9 cellular contexts compared by ENCODE assay signal in genomic region chr10:83539528-83540308, GRCh38.
A peak's percentile ranks its signal among the peaks of the same experiment; 100 is the strongest.
DNase-seq lines count a peak whose midpoint lies in the region; ATAC-seq, FAIRE-seq and TF ChIP-seq lines count a peak whose summit lies in the region.
"Had no signal": no experiment of that assay in that cellular context is flagged by ENCODE, and none has a peak within 500 bp of the region (broad histone marks: within the 10 kb centered on the region; RNA-seq: fewer than 3 reads in every experiment).

No MANE protein-coding gene starts in this region.

- H4K20me1 ChIP-seq in BLaER1, result no peaks in the 10 kb centered on the region

- H3K4me2 ChIP-seq in BLaER1, result peak overlapping the region; percentile 68

- H3K9ac ChIP-seq in BLaER1, result no peak overlapping the region

- peak overlapping the region; percentile 3; the same call in 1 of the 2 replicates for H3K27ac ChIP-seq in BLaER1

- H3K4me3 ChIP-seq in BLaER1 (no peak overlapping the region), kidney epithelial cell (ENCODE audit: low read depth, low read length) (no peak overlapping the region)

- no peak for TF ChIP-seq CTCF in kidney epithelial cell (IDR thresholded peaks at IDR 0.05; ENCODE audit: insufficient read depth, low read length, poor library complexity, severe bottlenecking)
- TF ChIP-seq CTCF in GM10248 (IDR thresholded peaks at IDR 0.05; ENCODE audit: control extremely low read depth, extremely low read depth, low read depth, missing control alignments), result no peak

- TF ChIP-seq POLR2A in GM18505 (IDR thresholded peaks at IDR 0.05; ENCODE audit: borderline replicate concordance, extremely low read depth, insufficient read depth, insufficient read length), result no peak

- CTCF ChIA-PET in GM10248 (lab: Yijun Ruan, JAX), result interaction anchor here (1.2 to 2.6 kb wide), 6 partner anchors 9 to 332 kb away, joined by 3 to 12 read pairs (median 4); no protein-coding TSS in a partner anchor

- POLR2A ChIA-PET in GM10248 (lab: Yijun Ruan, JAX), result interaction anchor here (0.8 kb wide), 1 partner anchor 64 kb away, joined by 3 read pairs; no protein-coding TSS in a partner anchor

- DNase-seq in RCC 7860 (ENCODE audit: low spot score) (peak; percentile 30), kidney epithelial cell (ENCODE audit: low read depth) (peak; percentile 90), GM10248 (ENCODE audit: extremely low spot score) (no peak), SW480 (ENCODE audit: low spot score) (no peak), nucleus accumbens (lab: John Stamatoyannopoulos, UW) (no peak)
- DNase-seq: DND-41 had no signal

- H3K4me1 ChIP-seq in BLaER1, result peaks cover 43% of the 10 kb centered on the region

- peak; percentile 62 for ATAC-seq in GM21717 (IDR thresholded peaks at IDR 0.05; ENCODE audit: unreplicated experiment)
- no peak for ATAC-seq in GM18505 (IDR thresholded peaks at IDR 0.05; ENCODE audit: unreplicated experiment)

- H3K9me3 ChIP-seq in BLaER1, result no peaks in the 10 kb centered on the region

- H3K36me3 ChIP-seq in BLaER1 (no peaks in the 10 kb centered on the region), kidney epithelial cell (ENCODE audit: control insufficient read depth, insufficient read depth, low read length) (no peaks in the 10 kb centered on the region)

- H3K27me3 ChIP-seq in BLaER1 (no peaks in the 10 kb centered on the region), kidney epithelial cell (ENCODE audit: control insufficient read depth, insufficient read depth, low read length) (no peaks in the 10 kb centered on the region)

- FAIRE-seq in RCC 7860 (lab: Jason Lieb, UNC), result no peak

Comparison
In these comparisons a context has a peak if more than half of its experiments do, and no peak if none do; other contexts are left out.
1. DNase-seq: peak in RCC 7860 (single experiment) and kidney epithelial cell (single experiment); none in GM10248 (single experiment), SW480 (single experiment) and nucleus accumbens (0 of 56).